ENCODE assay signal across 1 cellular context in genomic region chr3:51995346-51996156, GRCh38.
TF ChIP-seq lines count a peak whose summit lies in the region.

Gene RPL29, minus strand, starts transcription at chr3:51995895. Its CDS starts 434 bp downstream, at chr3:51995461.

TF ChIP-seq in HepG2, 621 proteins besides CTCF, POLR2A, EP300 and RAD21 (continued from another document and continues in another):
- TF ChIP-seq ZNF317 (CRISPR knock-in tag; IDR thresholded peaks at IDR 0.05) (peak; percentile 60; the same call in 1 of the 2 replicates), SRSF4 (IDR thresholded peaks at IDR 0.05; ENCODE audit: low read depth, low read length, poor library complexity, severe bottlenecking) (no peak), IRF9 (CRISPR knock-in tag; IDR thresholded peaks at IDR 0.05; ENCODE audit: borderline replicate concordance) (peak; percentile 86), ZNF230 (CRISPR knock-in tag; IDR thresholded peaks at IDR 0.05) (peak; percentile 75; the same call in 1 of the 2 replicates), ZNF121 (CRISPR knock-in tag; IDR thresholded peaks at IDR 0.05) (no peak), ZNF615 (CRISPR knock-in tag; IDR thresholded peaks at IDR 0.05; ENCODE audit: borderline replicate concordance) (no peak; the same call in 1 of the 2 replicates), PHF5A (CRISPR knock-in tag; IDR thresholded peaks at IDR 0.05; ENCODE audit: low read depth, unreplicated experiment) (peak; percentile 23), ZNF124 (CRISPR knock-in tag; IDR thresholded peaks at IDR 0.05) (peak; percentile 96), ZNF747 (CRISPR knock-in tag; IDR thresholded peaks at IDR 0.05; ENCODE audit: borderline replicate concordance) (peak; percentile 74; the same call in 1 of the 2 replicates), DDIT3 (CRISPR knock-in tag; IDR thresholded peaks at IDR 0.05) (no peak), ZNF30 (CRISPR knock-in tag; IDR thresholded peaks at IDR 0.05) (peak; percentile 65; the same call in 1 of the 2 replicates), ZNF331 (CRISPR knock-in tag; IDR thresholded peaks at IDR 0.05) (peak; percentile 83), STAT5B (CRISPR knock-in tag; IDR thresholded peaks at IDR 0.05) (peak; percentile 92; the same call in 1 of the 2 replicates), TGIF2 (CRISPR knock-in tag; IDR thresholded peaks at IDR 0.05) (peak; percentile 66; the same call in 1 of the 2 replicates), ARID2 (CRISPR knock-in tag; IDR thresholded peaks at IDR 0.05; ENCODE audit: borderline replicate concordance) (no peak), ZNF343 (CRISPR knock-in tag; IDR thresholded peaks at IDR 0.05) (no peak), KDM2A (CRISPR knock-in tag; IDR thresholded peaks at IDR 0.05; ENCODE audit: borderline replicate concordance, low read depth) (peak; percentile 92), NPAS2 (CRISPR knock-in tag; IDR thresholded peaks at IDR 0.05; ENCODE audit: borderline replicate concordance) (no peak), MXD4 (CRISPR knock-in tag; IDR thresholded peaks at IDR 0.05) (peak; percentile 89), FUBP1 (CRISPR knock-in tag; IDR thresholded peaks at IDR 0.05; ENCODE audit: borderline replicate concordance) (no peak), ZNF646 (CRISPR knock-in tag; IDR thresholded peaks at IDR 0.05) (0 out of 2 replicates have a peak, but pooled peaks have one; percentile 26), CC2D1A (CRISPR knock-in tag; IDR thresholded peaks at IDR 0.05) (no peak), TRIM22 (IDR thresholded peaks at IDR 0.05) (no peak), SNAPC5 (CRISPR knock-in tag; IDR thresholded peaks at IDR 0.05; ENCODE audit: borderline replicate concordance) (0 out of 2 replicates have a peak, but pooled peaks have one; percentile 15), PBX3 (CRISPR knock-in tag; IDR thresholded peaks at IDR 0.05; ENCODE audit: borderline replicate concordance) (no peak), RORA (CRISPR knock-in tag; IDR thresholded peaks at IDR 0.05) (no peak), ZNF350 (CRISPR knock-in tag; IDR thresholded peaks at IDR 0.05; ENCODE audit: borderline replicate concordance, low read depth) (peak; percentile 97; the same call in 1 of the 2 replicates), BRCA1 (CRISPR knock-in tag; IDR thresholded peaks at IDR 0.05) (peak; percentile 93), NRL (CRISPR knock-in tag; IDR thresholded peaks at IDR 0.05; ENCODE audit: borderline replicate concordance) (peak; percentile 92), ZNF883 (CRISPR knock-in tag; IDR thresholded peaks at IDR 0.05; ENCODE audit: not compliant biosample characterization) (peak; percentile 93), ZBTB7A (CRISPR knock-in tag; IDR thresholded peaks at IDR 0.05) (0 out of 2 replicates have a peak, but pooled peaks have one; percentile 21), ZNF335 (CRISPR knock-in tag; IDR thresholded peaks at IDR 0.05) (peak; percentile 87), GATAD1 (CRISPR knock-in tag; IDR thresholded peaks at IDR 0.05) (peak; percentile 98), DRAP1 (CRISPR knock-in tag; IDR thresholded peaks at IDR 0.05) (peak; percentile 96), ZFP41 (CRISPR knock-in tag; IDR thresholded peaks at IDR 0.05; ENCODE audit: borderline replicate concordance) (0 out of 2 replicates have a peak, but pooled peaks have one; percentile 8), FOXM1 (CRISPR knock-in tag; IDR thresholded peaks at IDR 0.05) (0 out of 2 replicates have a peak, but pooled peaks have one; percentile 24), SRSF1 (optimal IDR thresholded peaks at IDR 0.05; ENCODE audit: low read depth, low read length) (peak; percentile 96), ZNF512 (CRISPR knock-in tag; IDR thresholded peaks at IDR 0.05) (no peak), SNAPC2 (CRISPR knock-in tag; IDR thresholded peaks at IDR 0.05) (0 out of 2 replicates have a peak, but pooled peaks have one; percentile 86), ZBTB25 (CRISPR knock-in tag; IDR thresholded peaks at IDR 0.05) (peak; percentile 97), USF2 (IDR thresholded peaks at IDR 0.05; ENCODE audit: low read depth, low read length) (no peak), USF2 (CRISPR knock-in tag; IDR thresholded peaks at IDR 0.05; ENCODE audit: borderline replicate concordance) (no peak), NCOA2 (CRISPR knock-in tag; IDR thresholded peaks at IDR 0.05) (peak; percentile 76), SOX6 (IDR thresholded peaks at IDR 0.05) (no peak), SOX6 (CRISPR knock-in tag; IDR thresholded peaks at IDR 0.05) (peak; percentile 74), HDAC2 (CRISPR knock-in tag; IDR thresholded peaks at IDR 0.05) (peak; percentile 81), ADNP (CRISPR knock-in tag; IDR thresholded peaks at IDR 0.05) (no peak)
